8 cellular contexts compared by ENCODE assay signal in genomic region chr6:142232206-142233044, GRCh38.
DNase-seq lines count a peak whose midpoint lies in the region; ATAC-seq, FAIRE-seq and TF ChIP-seq lines count a peak whose summit lies in the region.
"Not testable (repeated sequence)": the region's sequence is repeated elsewhere in the genome, so short reads cannot be mapped to it uniquely, and the experiment has no call there.

No MANE protein-coding gene starts in this region.

- ATAC-seq in GM19438 (IDR thresholded peaks at IDR 0.05; ENCODE audit: low read depth, unreplicated experiment), result peak; percentile 83
- ATAC-seq in HepG2, result peak; percentile 98

- not testable (repeated sequence) for H3K9ac ChIP-seq in Loucy (ENCODE audit: low read depth, low read length, poor library complexity, severe bottlenecking)
- H3K9ac ChIP-seq in HepG2 (ENCODE audit: insufficient read depth, low read depth, low read length), result peak overlapping the region; percentile 58

- POLR2A ChIA-PET in HepG2 (lab: Yijun Ruan, JAX), result interaction anchor here (0.7 to 3.1 kb wide), 12 partner anchors 10 to 155 kb away, joined by 3 to 25 read pairs (median 6); partner anchors contain the start of genes ADGRG6, NMBR and VTA1

- not testable (repeated sequence) for H3K4me2 ChIP-seq in Loucy (ENCODE audit: low read depth, low read length, poor library complexity, severe bottlenecking)
- peak overlapping the region; percentile 86 for H3K4me2 ChIP-seq in HepG2 (ENCODE audit: low read depth, low read length)

- peak overlapping the region; percentile 87 for H2AFZ ChIP-seq in Loucy (ENCODE audit: low read length)
- peak overlapping the region; percentile 46 for H2AFZ ChIP-seq in HepG2 (ENCODE audit: low read length)

- peak; percentile 100 for TF ChIP-seq RAD21 in HepG2 (CRISPR knock-in tag; IDR thresholded peaks at IDR 0.05)

- DNase-seq in Ammon's horn (ENCODE audit: low spot score), result peak; percentile 3
- peak; percentile 19 for DNase-seq in RKO (ENCODE audit: low spot score)
- DNase-seq in activated CD8-positive, alpha-beta memory T cell treated with anti-CD3 and anti-CD28 coated beads, Interleukin-2, amount 50 U/mL, for 48 hours, result peak; percentile 60
- DNase-seq in choroid plexus epithelial cell (ENCODE audit: low read depth), result peak; percentile 57
- peak; percentile 98 for DNase-seq in HepG2 (ENCODE audit: low spot score)
- DNase-seq in stimulated activated CD4-positive, alpha-beta T cell treated with anti-CD3 and anti-CD28 coated beads, Interleukin-1b, Interleukin-23, amount 100 ng/mL, for 4 hours (ENCODE audit: low read depth in 2 of 2), result peak; percentile 1 to 3

- in situ Hi-C loops in HepG2 (cut with HindIII; ENCODE audit: extremely low pct_ligation_motif_present, low pct_unique_long_range_greater_than_20kb), result not testable (repeated sequence)

- 10% methylated on average over 12 of the region's 12 CpGs for WGBS in HepG2 (ENCODE audit: low lambda C conversion rate)

- not testable (repeated sequence) for H3K27me3 ChIP-seq in Loucy (ENCODE audit: insufficient read depth, low read length, poor library complexity, severe bottlenecking); HepG2 (ENCODE audit: control insufficient read depth in 1 of 2, insufficient read depth in 2 of 2, low read length in 2 of 2)

- H3K4me1 ChIP-seq in Loucy (ENCODE audit: insufficient read depth, low read length, poor library complexity, severe bottlenecking), result not testable (repeated sequence)
- peaks cover 26% of the 10 kb centered on the region for H3K4me1 ChIP-seq in HepG2 (ENCODE audit: insufficient read depth, low read length)

- H3K27ac ChIP-seq in HepG2 (ENCODE audit: extremely low read length, insufficient read depth, low read length), result not testable (repeated sequence)

- not testable (repeated sequence) for TF ChIP-seq POLR2A in HepG2 (IDR thresholded peaks at IDR 0.05; ENCODE audit: insufficient read depth in 1 of 2, low read depth in 2 of 2, low read length in 2 of 2)

- not testable (repeated sequence) for BruUV-seq in HepG2 (replicated peaks; lab: Mats Ljungman, UMichigan)

- H4K20me1 ChIP-seq in Loucy (ENCODE audit: insufficient read depth, low read length, poor library complexity, severe bottlenecking); HepG2 (ENCODE audit: insufficient read depth, low read length): not testable (repeated sequence)

- CTCF ChIA-PET in HepG2 (lab: Yijun Ruan, JAX; ENCODE audit: low intra/inter-chr PET ratio, low total read pairs), result interaction anchor here (0.7 to 3.4 kb wide), 7 partner anchors 69 to 241 kb away, joined by 3 to 32 read pairs (median 4); partner anchors contain the start of gene ADGRG6

- H3K9me2 ChIP-seq in Loucy (replicated peaks; ENCODE audit: low read depth, low read length), result not testable (repeated sequence)

- not testable (repeated sequence) for H3K36me3 ChIP-seq in Loucy (ENCODE audit: insufficient read depth, low read length); HepG2 (replicated peaks in 1 of 2; ENCODE audit: control insufficient read depth in 1 of 2, insufficient read depth in 2 of 2, low read length in 2 of 2)

- not testable (repeated sequence) for H3F3A ChIP-seq in Loucy (ENCODE audit: low read depth)

- intact Hi-C loops in HepG2 (cut with micrococcal nuclease; ENCODE audit: unreplicated experiment), result loop anchor here (1.0 to 5.0 kb wide), 3 partner anchors 35 to 156 kb away; no protein-coding TSS in a partner anchor

- TF ChIP-seq CTCF in Loucy (conservative IDR thresholded peaks at IDR 0.05; ENCODE audit: low read length), result peak; percentile 62
- peak; percentile 52 for TF ChIP-seq CTCF in choroid plexus epithelial cell (conservative IDR thresholded peaks at IDR 0.05; ENCODE audit: low read depth, low read length)
- peak; percentile 97 for TF ChIP-seq CTCF in HepG2 (CRISPR knock-in tag; IDR thresholded peaks at IDR 0.05)

- peak; percentile 90 for FAIRE-seq in HepG2 (lab: Jason Lieb, UNC)

- not testable (repeated sequence) for H3K4me3 ChIP-seq in Loucy (ENCODE audit: low read length, poor library complexity, severe bottlenecking); choroid plexus epithelial cell (ENCODE audit: low read depth, low read length)
- H3K4me3 ChIP-seq in HepG2 (replicated peaks in 1 of 3; ENCODE audit: insufficient read depth in 1 of 3, low read depth in 2 of 3, low read length in 3 of 3), result peak overlapping the region; percentile 48 to 70 (median 51); a peak in 5 of 6 replicates

- H3K9me3 ChIP-seq in Loucy (ENCODE audit: insufficient read depth, low read depth, low read length); HepG2 (ENCODE audit: low read length): not testable (repeated sequence)

- TF ChIP-seq EP300 in HepG2 (IDR thresholded peaks at IDR 0.05; ENCODE audit: low read depth in 2 of 2, low read length in 2 of 2) (0 out of 4 replicates have a peak, but pooled peaks have one; percentile 23 to 37), HepG2 (CRISPR knock-in tag; IDR thresholded peaks at IDR 0.05; ENCODE audit: borderline replicate concordance) (peak; percentile 61; the same call in 1 of the 2 replicates)

- not testable (repeated sequence) for H3K79me2 ChIP-seq in Loucy (ENCODE audit: insufficient read depth, low read length); HepG2 (ENCODE audit: insufficient read depth, low read length)

TF ChIP-seq in HepG2, 621 proteins besides CTCF, POLR2A, EP300 and RAD21 (continues in another document):
- TF ChIP-seq ZBTB38 (CRISPR knock-in tag; IDR thresholded peaks at IDR 0.05), result peak; percentile 96
- TF ChIP-seq, protein P1, sequence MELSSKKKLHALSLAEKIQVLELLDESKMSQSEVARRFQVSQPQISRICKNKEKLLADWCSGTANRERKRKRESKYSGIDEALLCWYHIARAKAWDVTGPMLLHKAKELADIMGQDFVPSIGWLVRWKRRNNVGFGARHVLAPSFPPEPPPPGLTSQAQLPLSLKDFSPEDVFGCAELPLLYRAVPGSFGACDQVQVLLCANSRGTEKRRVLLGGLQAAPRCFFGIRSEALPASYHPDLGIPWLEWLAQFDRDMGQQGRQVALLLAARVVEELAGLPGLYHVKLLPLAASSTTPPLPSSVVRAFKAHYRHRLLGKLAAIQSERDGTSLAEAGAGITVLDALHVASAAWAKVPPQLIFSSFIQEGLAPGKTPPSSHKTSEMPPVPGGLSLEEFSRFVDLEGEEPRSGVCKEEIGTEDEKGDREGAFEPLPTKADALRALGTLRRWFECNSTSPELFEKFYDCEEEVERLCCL (CRISPR knock-in tag; IDR thresholded peaks at IDR 0.05; ENCODE audit: borderline replicate concordance), result 0 out of 2 replicates have a peak, but pooled peaks have one; percentile 32
- peak; percentile 94 for TF ChIP-seq ZNF772 (CRISPR knock-in tag; IDR thresholded peaks at IDR 0.05)
- 0 out of 2 replicates have a peak, but pooled peaks have one; percentile 75 for TF ChIP-seq ZNF160 (CRISPR knock-in tag; IDR thresholded peaks at IDR 0.05)
- TF ChIP-seq ZNF441 (CRISPR knock-in tag; IDR thresholded peaks at IDR 0.05; ENCODE audit: borderline replicate concordance), result peak; percentile 48; the same call in 1 of the 2 replicates
- TF ChIP-seq HDAC2 (CRISPR knock-in tag; IDR thresholded peaks at IDR 0.05), result peak; percentile 92
- 0 out of 2 replicates have a peak, but pooled peaks have one; percentile 55 for TF ChIP-seq ZNF800 (CRISPR knock-in tag; IDR thresholded peaks at IDR 0.05)
- TF ChIP-seq, protein P2, sequence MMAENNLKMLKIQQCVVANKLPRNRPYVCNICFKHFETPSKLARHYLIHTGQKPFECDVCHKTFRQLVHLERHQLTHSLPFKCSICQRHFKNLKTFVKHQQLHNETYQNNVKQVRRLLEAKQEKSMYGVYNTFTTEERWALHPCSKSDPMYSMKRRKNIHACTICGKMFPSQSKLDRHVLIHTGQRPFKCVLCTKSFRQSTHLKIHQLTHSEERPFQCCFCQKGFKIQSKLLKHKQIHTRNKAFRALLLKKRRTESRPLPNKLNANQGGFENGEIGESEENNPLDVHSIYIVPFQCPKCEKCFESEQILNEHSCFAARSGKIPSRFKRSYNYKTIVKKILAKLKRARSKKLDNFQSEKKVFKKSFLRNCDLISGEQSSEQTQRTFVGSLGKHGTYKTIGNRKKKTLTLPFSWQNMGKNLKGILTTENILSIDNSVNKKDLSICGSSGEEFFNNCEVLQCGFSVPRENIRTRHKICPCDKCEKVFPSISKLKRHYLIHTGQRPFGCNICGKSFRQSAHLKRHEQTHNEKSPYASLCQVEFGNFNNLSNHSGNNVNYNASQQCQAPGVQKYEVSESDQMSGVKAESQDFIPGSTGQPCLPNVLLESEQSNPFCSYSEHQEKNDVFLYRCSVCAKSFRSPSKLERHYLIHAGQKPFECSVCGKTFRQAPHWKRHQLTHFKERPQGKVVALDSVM (CRISPR knock-in tag; IDR thresholded peaks at IDR 0.05), result peak; percentile 72
- peak; percentile 56 for TF ChIP-seq BCL6 (CRISPR knock-in tag; IDR thresholded peaks at IDR 0.05)

Comparison
In these comparisons a context has a peak if more than half of its experiments do, and no peak if none do; other contexts are left out.
1. DNase-seq: peak in every context shown above with its lines; median percentile 98 in HepG2; 60 in activated CD8-positive, alpha-beta memory T cell treated with anti-CD3 and anti-CD28 coated beads, Interleukin-2, amount 50 U/mL, for 48 hours; 57 in choroid plexus epithelial cell; 19 in RKO; 3 in Ammon's horn; 2 in stimulated activated CD4-positive, alpha-beta T cell treated with anti-CD3 and anti-CD28 coated beads, Interleukin-1b, Interleukin-23, amount 100 ng/mL, for 4 hours.